9 cellular contexts compared by ENCODE assay signal in the genomic region with DNA sequence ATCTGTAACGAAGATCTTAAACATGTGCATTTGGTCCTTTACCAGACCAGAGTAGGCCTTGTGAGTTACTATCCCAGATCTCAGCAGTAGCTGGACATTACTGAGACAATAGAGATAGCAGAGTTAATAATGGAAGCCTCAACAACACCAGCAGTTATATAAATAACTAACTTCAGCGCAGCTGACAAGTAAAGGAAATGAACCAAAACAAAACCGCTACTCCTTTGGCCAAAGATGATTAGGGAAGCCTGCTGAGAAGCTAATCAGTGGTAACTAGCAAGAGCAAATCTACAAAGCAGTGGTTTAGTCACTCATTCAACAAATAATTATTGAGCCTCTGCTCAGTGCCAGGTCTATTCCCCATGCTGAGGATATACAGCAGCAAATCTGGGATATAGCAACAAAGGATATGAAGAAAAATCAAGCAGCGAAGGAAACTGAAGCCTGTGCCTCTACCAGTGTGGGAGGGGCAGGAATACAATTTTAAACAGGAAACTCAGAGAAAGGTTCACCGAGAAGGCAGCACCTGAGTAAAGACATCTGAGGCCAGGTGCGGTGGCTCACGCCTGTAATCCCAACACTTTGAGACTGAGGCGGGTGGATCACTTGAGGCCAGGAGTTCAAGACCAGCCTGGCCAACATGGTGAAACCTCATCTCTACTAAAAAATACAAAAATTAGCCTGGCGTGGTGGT.
DNase-seq lines count a peak whose midpoint lies in the region; ATAC-seq and TF ChIP-seq lines count a peak whose summit lies in the region.
"Had no signal": no experiment of that assay in that cellular context is flagged by ENCODE, and none has a peak within 500 bp of the region (broad histone marks: within the 10 kb centered on the region; RNA-seq: fewer than 3 reads in every experiment).

No MANE protein-coding gene starts in this region.

- peaks cover 26% of the 10 kb centered on the region for H3K79me2 ChIP-seq in SU-DHL-6 (ENCODE audit: insufficient read depth, low read length)

- WGBS in esophagus squamous epithelium, 2 donors = 59 to 60% methylated on average over 9 of the region's 9 CpGs

- TF ChIP-seq POLR2A in esophagus squamous epithelium (IDR thresholded peaks at IDR 0.05) = no peak

- no peaks in the 10 kb centered on the region for H3K36me3 ChIP-seq in SU-DHL-6 (ENCODE audit: low read length)
- no peaks in the 10 kb centered on the region for H3K36me3 ChIP-seq in esophagus squamous epithelium

- peaks cover 0 to 11% (median 0%) of the 10 kb centered on the region in 3 donors for H3K4me1 ChIP-seq in esophagus squamous epithelium

- DNase-seq in lung microvascular endothelial cell (ENCODE audit: low read depth in 2 of 2) = peak; percentile 30 to 61
- no peak for DNase-seq in caudate nucleus (lab: John Stamatoyannopoulos, UW)
- DNase-seq in esophagus squamous epithelium (lab: John Stamatoyannopoulos, UW) = no peak
- DNase-seq in iPS-NIHi7 (ENCODE audit: extremely low spot score) = no peak
- DNase-seq in middle frontal gyrus (ENCODE audit: extremely low spot score, low spot score) = no peak
- DNase-seq: NCI-H82 had no signal

- no peaks in the 10 kb centered on the region for H3K9me3 ChIP-seq in SU-DHL-6 (ENCODE audit: insufficient read depth, low read length)
- no peaks in the 10 kb centered on the region for H3K9me3 ChIP-seq in esophagus squamous epithelium

- ATAC-seq in GM18498 (IDR thresholded peaks at IDR 0.05; ENCODE audit: unreplicated experiment) (peak; percentile 27), HG02763 (IDR thresholded peaks at IDR 0.05; ENCODE audit: unreplicated experiment) (peak; percentile 27)

- no peak overlapping the region for H3K4me3 ChIP-seq in SU-DHL-6 (ENCODE audit: insufficient read depth, low read length, poor library complexity, severe bottlenecking)
- no peak overlapping the region for H3K4me3 ChIP-seq in esophagus squamous epithelium

- no peaks in the 10 kb centered on the region for H3K9me2 ChIP-seq in SU-DHL-6 (replicated peaks; ENCODE audit: insufficient read depth, low read length)

- peak overlapping the region; percentile 44 for H3K4me2 ChIP-seq in SU-DHL-6 (ENCODE audit: low read depth, low read length, poor library complexity, severe bottlenecking)

- H3K9ac ChIP-seq in SU-DHL-6 (ENCODE audit: low read length) = no peak overlapping the region

- H4K20me1 ChIP-seq in SU-DHL-6 (ENCODE audit: low read depth, low read length) = no peaks in the 10 kb centered on the region

- peaks cover 14% of the 10 kb centered on the region; the same call in 1 of the 2 replicates for H3F3A ChIP-seq in SU-DHL-6 (ENCODE audit: insufficient read depth)

- no peak for TF ChIP-seq CTCF in SU-DHL-6 (IDR thresholded peaks at IDR 0.05; ENCODE audit: insufficient read depth, low read length, poor library complexity, severe bottlenecking)
- TF ChIP-seq CTCF in esophagus squamous epithelium (IDR thresholded peaks at IDR 0.05) = no peak

- peak overlapping the region; percentile 57 for H3K27ac ChIP-seq in SU-DHL-6 (ENCODE audit: low read depth, low read length)
- H3K27ac ChIP-seq in caudate nucleus (ENCODE audit: low read depth, low read length) = no peak overlapping the region
- peak overlapping the region in 2 of 4 donors; percentile 24 to 48 for H3K27ac ChIP-seq in esophagus squamous epithelium

- intact Hi-C loops in esophagus squamous epithelium (cut with DNase I) = no loop called here

- peak overlapping the region; percentile 8 for H2AFZ ChIP-seq in SU-DHL-6 (ENCODE audit: low read depth, low read length, severe bottlenecking)

- H3K27me3 ChIP-seq in SU-DHL-6 (ENCODE audit: low read length) (no peaks in the 10 kb centered on the region), esophagus squamous epithelium (no peaks in the 10 kb centered on the region)

Comparison
In these comparisons a context has a peak if more than half of its experiments do, and no peak if none do; other contexts are left out.
1. DNase-seq: peak in lung microvascular endothelial cell (2 of 2); none in caudate nucleus (0 of 61), esophagus squamous epithelium (single experiment), iPS-NIHi7 (single experiment) and middle frontal gyrus (single experiment).